ENCODE assay signal across 7 cellular contexts in the genomic region with DNA sequence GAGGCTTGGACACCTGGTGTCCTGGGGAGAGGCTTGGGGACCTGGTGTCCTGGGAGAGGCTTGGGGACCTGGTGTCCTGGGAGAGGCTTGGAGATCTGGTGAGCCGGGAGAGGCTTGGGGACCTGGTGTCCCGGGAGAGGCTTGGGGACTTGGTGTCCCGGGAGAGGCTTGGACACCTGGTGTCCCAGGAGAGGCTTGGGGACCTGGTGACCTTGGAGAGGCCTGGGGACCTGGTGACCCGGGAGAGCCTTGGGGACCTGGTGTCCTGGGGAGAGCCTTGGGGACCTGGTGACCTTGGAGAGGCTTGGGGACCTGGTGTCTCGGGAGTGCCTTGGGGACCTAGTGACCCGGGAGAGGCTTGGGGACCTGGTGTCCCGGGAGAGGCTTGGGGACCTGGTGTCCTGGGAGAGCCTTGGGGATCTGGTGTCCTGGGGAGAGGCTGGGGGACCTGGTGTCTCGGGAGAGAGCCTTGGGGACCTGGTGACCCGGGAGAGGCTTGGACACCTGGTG. TPM values are rescaled to one million over a fixed set of nuclear protein-coding genes. Genes with fewer than 3 reads are reported as not detected.
"Had no signal": no experiment of that assay in that cellular context is flagged by ENCODE, and none has a peak within 500 bp of the region (broad histone marks: within the 10 kb centered on the region; RNA-seq: fewer than 3 reads in every experiment).

No MANE protein-coding gene starts in this region.

RNA-seq across cellular contexts. Expression of gene SHOX, which starts 12.7 kb away (rescaled TPM):
- total RNA-seq: HT-29, NCI-H460, PC-9, Peyer's patch, Right ventricle myocardium superior, RPMI7951, SJSA1 had no signal
